ENCODE assay signal across 8 cellular contexts in the genomic region with DNA sequence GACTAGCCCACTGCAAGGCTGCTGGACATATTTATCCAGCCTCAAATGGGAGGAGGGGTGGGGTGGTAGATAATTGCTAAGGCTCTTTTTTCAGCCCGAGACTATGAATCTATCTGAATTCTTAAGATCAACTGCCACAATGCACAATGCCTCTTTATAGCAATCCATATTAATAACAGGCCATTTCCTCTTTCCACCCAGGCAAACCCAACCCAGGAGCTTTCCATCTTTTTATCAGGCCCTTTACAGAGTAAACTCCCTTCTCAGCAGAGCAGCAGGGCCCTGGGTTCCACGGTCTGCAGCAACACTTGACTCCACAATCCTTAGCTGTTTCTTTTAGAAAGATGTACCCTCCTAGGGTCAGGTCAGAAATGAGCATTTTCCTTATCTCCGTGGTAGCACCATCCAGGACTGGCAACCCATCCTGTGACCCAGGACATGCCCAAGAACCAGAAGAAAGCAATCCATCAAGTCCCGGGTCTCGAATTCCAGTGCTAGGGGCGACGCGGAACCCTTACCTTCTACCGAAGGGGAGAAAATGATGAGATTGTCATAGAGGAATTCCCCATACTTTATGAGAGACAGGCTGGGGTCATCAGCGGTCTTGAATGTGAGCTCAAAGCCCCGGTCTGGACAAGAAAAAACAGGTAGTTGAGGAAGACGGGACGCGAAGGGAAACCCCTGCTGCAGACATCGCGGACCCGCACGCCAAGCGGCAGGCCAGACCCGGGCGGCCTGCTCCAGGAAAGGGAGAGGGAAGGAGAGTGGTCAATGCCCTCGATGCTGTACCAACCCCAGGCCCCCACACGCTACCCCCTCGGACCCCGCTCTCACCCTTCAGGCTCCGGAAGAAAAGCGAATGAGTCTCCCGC. TPM values are rescaled to one million over a fixed set of nuclear protein-coding genes. Genes with fewer than 3 reads are reported as not detected.
DNase-seq lines count a peak whose midpoint lies in the region; ATAC-seq and TF ChIP-seq lines count a peak whose summit lies in the region.

No MANE protein-coding gene starts in this region.

- peak; percentile 9 for DNase-seq in kidney tubule cell (ENCODE audit: low spot score)
- no peak for DNase-seq in suprapubic skin (ENCODE audit: low spot score in 2 of 2)
- no peak for DNase-seq in foreskin melanocyte
- no peak for DNase-seq in D341Med (ENCODE audit: low spot score)
- DNase-seq in amniotic stem cell (lab: John Stamatoyannopoulos, UW) = no peak

- no peak for TF ChIP-seq EP300 in suprapubic skin (IDR thresholded peaks at IDR 0.05)

- 3% methylated on average over 25 of the region's 28 CpGs for WGBS in suprapubic skin

- H3K4me1 ChIP-seq in HUES48 (ENCODE audit: control insufficient read depth, insufficient read depth, low read length) (0 out of 2 replicates have a peak, but pooled peaks cover 3% of the 10 kb centered on the region), suprapubic skin (peaks cover 26% of the 10 kb centered on the region)

- H3K9me3 ChIP-seq in HUES48 (ENCODE audit: control insufficient read depth, insufficient read depth, low read length) (no peaks in the 10 kb centered on the region), suprapubic skin (no peaks in the 10 kb centered on the region)

- ATAC-seq in GM18907 (IDR thresholded peaks at IDR 0.05; ENCODE audit: unreplicated experiment) = peak; percentile 3

- H3K4me3 ChIP-seq in HUES48 (ENCODE audit: low read depth, low read length) (peak overlapping the region; percentile 86), suprapubic skin (peak overlapping the region; percentile 92)

- TF ChIP-seq POLR2A in suprapubic skin (IDR thresholded peaks at IDR 0.05) = no peak

- TF ChIP-seq CTCF in suprapubic skin (IDR thresholded peaks at IDR 0.05) = no peak

- H3K27me3 ChIP-seq in HUES48 (ENCODE audit: control insufficient read depth, insufficient read depth, low read length) (no peaks in the 10 kb centered on the region), suprapubic skin (no peaks in the 10 kb centered on the region)

- H3K36me3 ChIP-seq in HUES48 (ENCODE audit: control insufficient read depth, insufficient read depth, low read length) (peaks cover 44% of the 10 kb centered on the region), suprapubic skin (peaks cover 28% of the 10 kb centered on the region)

- peak overlapping the region; percentile 31 for H3K27ac ChIP-seq in HUES48 (ENCODE audit: low read depth, low read length)
- peak overlapping the region; percentile 61 for H3K27ac ChIP-seq in angular gyrus (ENCODE audit: low read depth, low read length)
- H3K27ac ChIP-seq in suprapubic skin = peak overlapping the region; percentile 39

- peak overlapping the region; percentile 69 for H3K9ac ChIP-seq in HUES48 (ENCODE audit: low read depth, low read length)

RNA-seq across cellular contexts. Expression of a gene that starts 0.6 kb away (rescaled TPM):
- total RNA-seq in suprapubic skin = 100 to 1,000 TPM in 3 of 4 donors, 10 to 100 TPM in 1; 75.9 to 143 (median 125) TPM

RNA-seq across cellular contexts. Expression of a gene that starts 27.3 kb away (rescaled TPM):
- total RNA-seq in suprapubic skin = 100 to 1,000 TPM in 2 of 4 donors, 10 to 100 TPM in 2; 91.9 to 116 (median 98.0) TPM

RNA-seq across cellular contexts. Expression of a gene that starts 57.2 kb away (rescaled TPM):
- 1 to 10 TPM in 3 of 4 donors, under 1 TPM in 1; 0.76 to 5.6 (median 2.1) TPM for total RNA-seq in suprapubic skin
